ENCODE assay signal across 8 cellular contexts in the genomic region with DNA sequence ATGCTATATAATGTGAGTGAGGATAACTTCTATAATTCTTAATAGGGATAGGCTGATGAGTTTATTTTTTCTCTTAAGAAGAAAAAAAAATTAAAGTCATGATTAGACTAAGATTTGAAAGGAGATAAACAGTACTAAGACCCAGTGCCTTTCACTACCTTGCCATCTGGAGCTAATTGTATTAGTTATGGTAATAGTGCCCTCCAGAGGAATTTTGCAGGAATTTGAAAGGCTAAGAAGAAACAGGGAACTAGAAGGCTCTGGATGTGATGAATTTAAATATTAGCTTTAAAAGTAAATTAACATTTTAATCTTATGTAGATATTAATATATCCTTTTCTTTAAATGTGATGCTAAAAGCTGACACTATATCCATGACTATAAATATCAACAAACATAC. TPM values are rescaled to one million over a fixed set of nuclear protein-coding genes. Genes with fewer than 3 reads are reported as not detected.
DNase-seq lines count a peak whose midpoint lies in the region; ATAC-seq and TF ChIP-seq lines count a peak whose summit lies in the region.

No MANE protein-coding gene starts in this region.

- intact Hi-C loops in stomach (cut with DNase I; ENCODE audit: low total_unique reads), result no loop called here

- no peak overlapping the region for H3K4me3 ChIP-seq in RWPE2 (ENCODE audit: severe bottlenecking)
- H3K4me3 ChIP-seq in stomach, result no peak overlapping the region

- no peaks in the 10 kb centered on the region for H3K27me3 ChIP-seq in RWPE2 (ENCODE audit: insufficient read depth, poor library complexity, severe bottlenecking)
- H3K27me3 ChIP-seq in stomach, result no peaks in the 10 kb centered on the region

- peak; percentile 44 for DNase-seq in D341Med (ENCODE audit: low spot score)
- peak; percentile 37 for DNase-seq in LHCN-M2 (ENCODE audit: low read depth)
- DNase-seq in RWPE2 (ENCODE audit: low spot score), result no peak
- peak; percentile 9 for DNase-seq in hepatic stellate cell (ENCODE audit: low spot score)
- no peak for DNase-seq in stimulated activated CD4-positive, alpha-beta T cell treated with anti-CD3 and anti-CD28 coated beads, Interleukin-12 subunit alpha, Interleukin-12 subunit beta, amount 100 ng/mL, for 4 hours
- DNase-seq in activated gamma-delta T cell treated with Interleukin-2 at 50 U/mL for 16 hours, result no peak
- DNase-seq in stomach, result no peak

- no peak for TF ChIP-seq EP300 in stomach (IDR thresholded peaks at IDR 0.05)

- TF ChIP-seq POLR2A in stomach (IDR thresholded peaks at IDR 0.05), result no peak

- no peak overlapping the region for H3K27ac ChIP-seq in RWPE2 (ENCODE audit: poor library complexity, severe bottlenecking)
- no peak overlapping the region for H3K27ac ChIP-seq in stomach

- H3K9me3 ChIP-seq in RWPE2 (ENCODE audit: severe bottlenecking) (no peaks in the 10 kb centered on the region), stomach (no peaks in the 10 kb centered on the region)

- no peaks in the 10 kb centered on the region for H3K4me1 ChIP-seq in RWPE2 (ENCODE audit: insufficient read depth, poor library complexity, severe bottlenecking)
- no peaks in the 10 kb centered on the region for H3K4me1 ChIP-seq in stomach

- TF ChIP-seq CTCF in RWPE2 (IDR thresholded peaks at IDR 0.05; ENCODE audit: poor library complexity, severe bottlenecking) (peak; percentile 37), stomach (IDR thresholded peaks at IDR 0.05) (peak in 3 of 7 experiments; percentile 15 to 43 (median 35))

- H3K36me3 ChIP-seq in RWPE2 (ENCODE audit: low read depth), result no peaks in the 10 kb centered on the region
- no peaks in the 10 kb centered on the region for H3K36me3 ChIP-seq in stomach

- ATAC-seq in RWPE2 (ENCODE audit: low read depth) (no peak), GM18861 (IDR thresholded peaks at IDR 0.05; ENCODE audit: unreplicated experiment) (no peak)

RNA-seq across cellular contexts. Expression of gene PIK3C2G, which starts 36.6 kb away (rescaled TPM):
- not detected in 2 replicates for total RNA-seq in LHCN-M2 (2014; rRNA removed)
- polyA plus RNA-seq in LHCN-M2 (2012), result not detected
- total RNA-seq in stomach, result 100 to 1,000 TPM in 3 of 5 donors, 10 to 100 TPM in 1, under 1 TPM in 1; 0.29 to 191 (median 128) TPM
- polyA plus RNA-seq in stomach, result 10 to 100 TPM in 2 of 3 donors, 1 to 10 TPM in 1; 8.4 to 25.1 (median 14.3) TPM

Comparison
In these comparisons a context has a peak if more than half of its experiments do, and no peak if none do; other contexts are left out.
1. DNase-seq: peak in D341Med (single experiment), LHCN-M2 (single experiment) and hepatic stellate cell (single experiment); none in RWPE2 (single experiment), stimulated activated CD4-positive, alpha-beta T cell treated with anti-CD3 and anti-CD28 coated beads, Interleukin-12 subunit alpha, Interleukin-12 subunit beta, amount 100 ng/mL, for 4 hours (single experiment), activated gamma-delta T cell treated with Interleukin-2 at 50 U/mL for 16 hours (single experiment) and stomach (single experiment).